Comparison of ENCODE assay signal across 14 cellular contexts in the genomic region with DNA sequence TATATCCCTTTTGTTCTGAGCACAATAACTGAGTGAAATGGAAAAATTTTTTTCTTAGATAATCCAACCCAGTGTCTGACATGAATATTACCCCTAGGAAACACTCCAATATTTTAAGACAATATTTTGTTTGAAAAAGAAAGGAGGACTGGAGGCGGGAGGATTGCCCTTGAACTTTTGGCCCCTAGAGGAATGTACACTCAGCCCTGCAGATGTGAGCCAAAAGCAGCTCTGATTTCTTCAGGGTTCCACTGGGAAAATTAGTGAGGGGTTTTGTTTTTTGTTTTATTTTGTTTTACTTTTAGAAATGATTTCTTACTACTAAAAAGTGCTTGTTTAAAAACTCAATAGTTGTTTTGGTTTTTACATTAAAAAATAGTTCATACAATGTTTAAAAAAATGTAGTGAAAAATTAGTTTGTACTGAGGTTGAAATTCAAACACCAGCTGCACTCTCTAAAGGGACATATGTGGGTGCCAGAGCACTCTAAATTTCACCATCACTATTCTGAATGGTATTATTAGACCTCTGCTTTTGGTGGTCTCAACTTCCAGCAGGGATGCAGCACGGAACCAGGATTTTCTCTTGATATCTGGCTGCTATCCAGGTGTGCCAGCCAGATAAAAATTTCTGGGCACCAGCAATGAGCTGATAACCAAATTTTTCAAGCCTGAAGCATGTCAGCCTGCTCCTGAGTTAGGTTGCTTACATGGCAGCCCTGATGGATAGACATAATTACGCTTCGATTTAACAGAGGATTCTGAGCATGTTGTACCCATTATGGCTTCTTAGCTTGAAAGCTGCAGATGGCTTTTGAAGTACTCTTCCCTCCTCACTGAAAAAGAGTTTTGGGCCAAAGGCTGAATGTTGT.
A peak's percentile ranks its signal among the peaks of the same experiment; 100 is the strongest.
DNase-seq lines count a peak whose midpoint lies in the region; ATAC-seq and TF ChIP-seq lines count a peak whose summit lies in the region.
"Had no signal": no experiment of that assay in that cellular context is flagged by ENCODE, and none has a peak within 500 bp of the region (broad histone marks: within the 10 kb centered on the region; RNA-seq: fewer than 3 reads in every experiment).

No MANE protein-coding gene starts in this region.

- DNase-seq in ascending aorta (ENCODE audit: low spot score in 2 of 2) (no peak), heart left ventricle (peak in 4 of 5 donors; percentile 40 to 57 (median 48)), omental fat pad (ENCODE audit: low spot score) (no peak), uterus (peak; percentile 40 to 43), smooth muscle cell (lab: John Stamatoyannopoulos, UW; ENCODE audit: unreplicated experiment) (no peak), WTC11 (ENCODE audit: low spot score) (no peak)
- DNase-seq: activated CD8-positive, alpha-beta memory T cell treated with anti-CD3 and anti-CD28 coated beads, Interleukin-2, amount 10 ng/mL, durations not matched to agents 7 days and 5 days; activated naive CD4-positive, alpha-beta T cell treated with anti-CD3 and anti-CD28 coated beads for 36 hours; central memory CD4-positive, alpha-beta T cell; MM.1S; stimulated activated CD8-positive, alpha-beta memory T cell treated with anti-CD3 and anti-CD28 coated beads, Interleukin-4, amount 100 ng/mL, for 48 hours; SW 1271; WERI-Rb-1 had no signal

- no peak overlapping the region for H3K4me3 ChIP-seq in ascending aorta
- H3K4me3 ChIP-seq in heart left ventricle = no peak overlapping the region
- no peak overlapping the region for H3K4me3 ChIP-seq in uterus
- no peak overlapping the region for H3K4me3 ChIP-seq in smooth muscle cell

- POLR2A ChIA-PET in WTC11 (lab: Charles Lee) = no interaction called here

- no peak overlapping the region for H3K4me3 Mint-ChIP-seq in WTC11
- H3K4me3 Mint-ChIP-seq: activated CD8-positive, alpha-beta memory T cell treated with anti-CD3 and anti-CD28 coated beads, Interleukin-2, amount 10 ng/mL, durations not matched to agents 7 days and 5 days; activated naive CD4-positive, alpha-beta T cell treated with anti-CD3 and anti-CD28 coated beads for 36 hours had no signal

- H3K9ac ChIP-seq in smooth muscle cell (ENCODE audit: low read depth) = no peak overlapping the region

- H2AFZ ChIP-seq in smooth muscle cell (ENCODE audit: low read depth) = no peak overlapping the region

- H3F3A ChIP-seq in smooth muscle cell (ENCODE audit: low read depth) = peaks cover 1% of the 10 kb centered on the region

- no peak overlapping the region for H3K27ac Mint-ChIP-seq in WTC11
- H3K27ac Mint-ChIP-seq: activated CD8-positive, alpha-beta memory T cell treated with anti-CD3 and anti-CD28 coated beads, Interleukin-2, amount 10 ng/mL, durations not matched to agents 7 days and 5 days; activated naive CD4-positive, alpha-beta T cell treated with anti-CD3 and anti-CD28 coated beads for 36 hours had no signal

- no peaks in the 10 kb centered on the region for H3K27me3 ChIP-seq in ascending aorta
- no peaks in the 10 kb centered on the region for H3K27me3 ChIP-seq in heart left ventricle
- no peaks in the 10 kb centered on the region for H3K27me3 ChIP-seq in uterus
- H3K27me3 ChIP-seq in smooth muscle cell (ENCODE audit: low read depth) = no peaks in the 10 kb centered on the region

- H3K79me2 ChIP-seq in smooth muscle cell (ENCODE audit: low read depth) = peaks cover 13% of the 10 kb centered on the region

- CTCF ChIA-PET in WTC11 (lab: Charles Lee) = no interaction called here

- no peaks in the 10 kb centered on the region for H3K36me3 ChIP-seq in ascending aorta
- H3K36me3 ChIP-seq in heart left ventricle = peaks cover 0 to 41% (median 26%) of the 10 kb centered on the region in 9 donors
- H3K36me3 ChIP-seq in uterus = no peaks in the 10 kb centered on the region
- H3K36me3 ChIP-seq in smooth muscle cell (ENCODE audit: low read depth) = peaks cover 23% of the 10 kb centered on the region
- H3K36me3 ChIP-seq: WERI-Rb-1 had no signal

- peaks cover 13% of the 10 kb centered on the region for H3K4me1 Mint-ChIP-seq in WTC11

- H3K4me1 ChIP-seq in ascending aorta (peaks cover 3 to 33% of the 10 kb centered on the region in 2 donors), heart left ventricle (peaks cover 0 to 29% (median 21%) of the 10 kb centered on the region in 12 donors), uterus (peaks cover 0 to 12% of the 10 kb centered on the region in 2 donors), smooth muscle cell (ENCODE audit: low read depth) (no peaks in the 10 kb centered on the region)

- WGBS in heart left ventricle, 4 donors = 39 to 54% (median 42%) methylated on average over 4 of the region's 4 CpGs
- 98% methylated on average over 4 of the region's 4 CpGs for WGBS in smooth muscle cell (ENCODE audit: low lambda C conversion rate)

- ATAC-seq in heart left ventricle (peak; percentile 62 to 87 (median 78)), omental fat pad (ENCODE audit: low FRiP score) (peak; percentile 68), WTC11 (no peak), HG02885 (IDR thresholded peaks at IDR 0.05; ENCODE audit: poor library complexity, unreplicated experiment) (no peak)
- ATAC-seq: activated CD8-positive, alpha-beta memory T cell treated with anti-CD3 and anti-CD28 coated beads, Interleukin-2, amount 10 ng/mL, durations not matched to agents 7 days and 5 days had no signal

- intact Hi-C loops in ascending aorta (cut with DNase I) = no loop called here
- intact Hi-C loops in heart left ventricle (cut with DNase I) = loop anchor here in 2 of 10 donors (10.0 kb wide), 1 partner anchor 143 kb away; the partner anchor contains the start of gene ANO6 (in 2 of the 2)
- intact Hi-C loops in uterus (cut with DNase I; ENCODE audit: low total_unique reads) = no loop called here

- H3K9me3 Mint-ChIP-seq in WTC11 = peaks cover 22% of the 10 kb centered on the region

- no peak for TF ChIP-seq POLR2A in heart left ventricle (IDR thresholded peaks at IDR 0.05)
- no peak for TF ChIP-seq POLR2A in uterus (IDR thresholded peaks at IDR 0.05)

- H3K4me2 ChIP-seq in smooth muscle cell = no peak overlapping the region

- H3K27ac ChIP-seq in ascending aorta (peak overlapping the region; percentile 13 to 42), heart left ventricle (peak overlapping the region in 11 of 12 donors; percentile 2 to 60 (median 34)), uterus (peak overlapping the region; percentile 38 to 55), smooth muscle cell (ENCODE audit: low read depth) (no peak overlapping the region)
- H3K27ac ChIP-seq: WERI-Rb-1 had no signal

- no peak for TF ChIP-seq CTCF in ascending aorta (IDR thresholded peaks at IDR 0.05)
- TF ChIP-seq CTCF in heart left ventricle (IDR thresholded peaks at IDR 0.05) = no peak
- no peak for TF ChIP-seq CTCF in omental fat pad (IDR thresholded peaks at IDR 0.05)
- no peak for TF ChIP-seq CTCF in uterus (IDR thresholded peaks at IDR 0.05)
- no peak for TF ChIP-seq CTCF in smooth muscle cell (IDR thresholded peaks at IDR 0.05; ENCODE audit: borderline replicate concordance, insufficient read depth, poor library complexity, severe bottlenecking)
- TF ChIP-seq CTCF in WTC11 (IDR thresholded peaks at IDR 0.05) = no peak

- H4K20me1 ChIP-seq in smooth muscle cell (ENCODE audit: low read depth) = no peaks in the 10 kb centered on the region

- H3K9me3 ChIP-seq in ascending aorta (peaks cover 3 to 8% of the 10 kb centered on the region in 2 donors), heart left ventricle (peaks cover 0 to 16% (median 7%) of the 10 kb centered on the region in 12 donors), uterus (no peaks in the 10 kb centered on the region), smooth muscle cell (replicated peaks; ENCODE audit: low read depth) (peaks cover under 1% of the 10 kb centered on the region)

- H3K27me3 Mint-ChIP-seq in WTC11 (ENCODE audit: low read depth) = no peaks in the 10 kb centered on the region
- H3K27me3 Mint-ChIP-seq: activated CD8-positive, alpha-beta memory T cell treated with anti-CD3 and anti-CD28 coated beads, Interleukin-2, amount 10 ng/mL, durations not matched to agents 7 days and 5 days had no signal

- peaks cover 55% of the 10 kb centered on the region for H3K36me3 Mint-ChIP-seq in WTC11

TF ChIP-seq in WTC11, 78 proteins besides CTCF, POLR2A, EP300 and RAD21 (continues in another document):
- TF ChIP-seq ZNF423 (CRISPR knock-in tag; IDR thresholded peaks at IDR 0.05) (no peak), SP1 (CRISPR knock-in tag; conservative IDR thresholded peaks at IDR 0.05) (no peak), MLX (CRISPR knock-in tag; IDR thresholded peaks at IDR 0.05) (no peak)
- TF ChIP-seq, protein P1, sequence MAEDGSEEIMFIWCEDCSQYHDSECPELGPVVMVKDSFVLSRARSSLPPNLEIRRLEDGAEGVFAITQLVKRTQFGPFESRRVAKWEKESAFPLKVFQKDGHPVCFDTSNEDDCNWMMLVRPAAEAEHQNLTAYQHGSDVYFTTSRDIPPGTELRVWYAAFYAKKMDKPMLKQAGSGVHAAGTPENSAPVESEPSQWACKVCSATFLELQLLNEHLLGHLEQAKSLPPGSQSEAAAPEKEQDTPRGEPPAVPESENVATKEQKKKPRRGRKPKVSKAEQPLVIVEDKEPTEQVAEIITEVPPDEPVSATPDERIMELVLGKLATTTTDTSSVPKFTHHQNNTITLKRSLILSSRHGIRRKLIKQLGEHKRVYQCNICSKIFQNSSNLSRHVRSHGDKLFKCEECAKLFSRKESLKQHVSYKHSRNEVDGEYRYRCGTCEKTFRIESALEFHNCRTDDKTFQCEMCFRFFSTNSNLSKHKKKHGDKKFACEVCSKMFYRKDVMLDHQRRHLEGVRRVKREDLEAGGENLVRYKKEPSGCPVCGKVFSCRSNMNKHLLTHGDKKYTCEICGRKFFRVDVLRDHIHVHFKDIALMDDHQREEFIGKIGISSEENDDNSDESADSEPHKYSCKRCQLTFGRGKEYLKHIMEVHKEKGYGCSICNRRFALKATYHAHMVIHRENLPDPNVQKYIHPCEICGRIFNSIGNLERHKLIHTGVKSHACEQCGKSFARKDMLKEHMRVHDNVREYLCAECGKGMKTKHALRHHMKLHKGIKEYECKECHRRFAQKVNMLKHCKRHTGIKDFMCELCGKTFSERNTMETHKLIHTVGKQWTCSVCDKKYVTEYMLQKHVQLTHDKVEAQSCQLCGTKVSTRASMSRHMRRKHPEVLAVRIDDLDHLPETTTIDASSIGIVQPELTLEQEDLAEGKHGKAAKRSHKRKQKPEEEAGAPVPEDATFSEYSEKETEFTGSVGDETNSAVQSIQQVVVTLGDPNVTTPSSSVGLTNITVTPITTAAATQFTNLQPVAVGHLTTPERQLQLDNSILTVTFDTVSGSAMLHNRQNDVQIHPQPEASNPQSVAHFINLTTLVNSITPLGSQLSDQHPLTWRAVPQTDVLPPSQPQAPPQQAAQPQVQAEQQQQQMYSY (CRISPR knock-in tag; IDR thresholded peaks at IDR 0.05) = no peak

Comparison
In these comparisons a context has a peak if more than half of its experiments do, and no peak if none do; other contexts are left out.
1. DNase-seq: peak in heart left ventricle (4 of 5) and uterus (2 of 2); none in ascending aorta (0 of 2), omental fat pad (single experiment), smooth muscle cell (single experiment) and WTC11 (single experiment).
2. ATAC-seq: peak in heart left ventricle (4 of 4) and omental fat pad (single experiment); none in WTC11 (single experiment) and HG02885 (single experiment).